12 cellular contexts compared by ENCODE assay signal in genomic region chr2:175605989-175606841, GRCh38.
DNase-seq lines count a peak whose midpoint lies in the region; ATAC-seq, FAIRE-seq and TF ChIP-seq lines count a peak whose summit lies in the region.
"Had no signal": no experiment of that assay in that cellular context is flagged by ENCODE, and none has a peak within 500 bp of the region (broad histone marks: within the 10 kb centered on the region; RNA-seq: fewer than 3 reads in every experiment).

No MANE protein-coding gene starts in this region.

- H3K9me3 ChIP-seq in K562 (replicated peaks; ENCODE audit: control insufficient read depth, insufficient read depth, low read depth, low read length), result no peaks in the 10 kb centered on the region
- H3K9me3 ChIP-seq in tibial nerve, result no peaks in the 10 kb centered on the region
- no peaks in the 10 kb centered on the region for H3K9me3 ChIP-seq in effector memory CD4-positive, alpha-beta T cell (ENCODE audit: control insufficient read depth, low read length)

- H3K27ac ChIP-seq in K562 (ENCODE audit: extremely low read depth, low read depth, low read length) (no peak overlapping the region), tibial nerve (no peak overlapping the region)
- H3K27ac ChIP-seq in effector memory CD4-positive, alpha-beta T cell (ENCODE audit: insufficient read depth, low read length, poor library complexity, severe bottlenecking), result no peak overlapping the region

- no peak for TF ChIP-seq CTCF in K562 (IDR thresholded peaks at IDR 0.05 in 2 of 3, conservative IDR thresholded peaks at IDR 0.05 in 1 of 3; ENCODE audit: insufficient read depth in 2 of 3, low read depth in 1 of 3, low read length in 3 of 3)
- TF ChIP-seq CTCF in progenitor cell of endocrine pancreas (IDR thresholded peaks at IDR 0.05; ENCODE audit: unreplicated experiment), result no peak
- TF ChIP-seq CTCF in tibial nerve (IDR thresholded peaks at IDR 0.05), result no peak

- no peaks in the 10 kb centered on the region for H3K27me3 Mint-ChIP-seq in progenitor cell of endocrine pancreas

- peaks cover 3% of the 10 kb centered on the region for H3K9me3 Mint-ChIP-seq in progenitor cell of endocrine pancreas (ENCODE audit: low read depth)

- peak; percentile 39 for DNase-seq in GM04504 (ENCODE audit: low read depth)
- peak; percentile 47 for DNase-seq in NCI-H2081 treated with DMSO at 0.1 percent for 48 hours (lab: John Stamatoyannopoulos, UW)
- DNase-seq in K562 (ENCODE audit: extremely low read depth in 1 of 4, low spot score in 3 of 4), result no peak
- DNase-seq in progenitor cell of endocrine pancreas (ENCODE audit: low spot score, unreplicated experiment), result no peak
- DNase-seq in tibial nerve (ENCODE audit: low spot score in 2 of 2), result no peak
- DNase-seq in D341Med (ENCODE audit: low spot score), result no peak
- DNase-seq in G401 (ENCODE audit: low spot score), result no peak
- no peak for DNase-seq in effector memory CD4-positive, alpha-beta T cell
- DNase-seq: activated T-cell treated with anti-CD3 and anti-CD28 coated beads, Interleukin-2, amount 50 U/mL, for 48 hours; midbrain; NCI-H226 had no signal

- TF ChIP-seq RAD21 in K562 (CRISPR knock-in tag; conservative IDR thresholded peaks at IDR 0.05 in 1 of 2, IDR thresholded peaks at IDR 0.05 in 1 of 2), result no peak

- ATAC-seq in K562, result no peak

- CTCF ChIA-PET in K562 (lab: Yijun Ruan, JAX; ENCODE audit: low intra/inter-chr PET ratio), result no interaction called here

- TF ChIP-seq EP300 in K562 (IDR thresholded peaks at IDR 0.05; ENCODE audit: low read length) (no peak), tibial nerve (IDR thresholded peaks at IDR 0.05) (no peak)

- TF ChIP-seq POLR2A in K562 (conservative IDR thresholded peaks at IDR 0.05), result no peak
- TF ChIP-seq POLR2A in tibial nerve (IDR thresholded peaks at IDR 0.05), result no peak

- H3K4me2 ChIP-seq in K562 (ENCODE audit: insufficient read depth, low read length), result no peak overlapping the region

- peaks cover 4% of the 10 kb centered on the region for H3K36me3 Mint-ChIP-seq in progenitor cell of endocrine pancreas (ENCODE audit: insufficient read depth)

- in situ Hi-C loops in K562 (cut with MboI), result no loop called here
- in situ Hi-C loops in G401 (cut with HindIII; ENCODE audit: low sequenced_read_pairs), result no loop called here

- no peak overlapping the region for H3K9ac ChIP-seq in K562 (ENCODE audit: insufficient read depth in 1 of 2, low read depth in 2 of 2, low read length in 2 of 2)

- intact Hi-C loops in K562 (cut with micrococcal nuclease), result no loop called here

- no peaks in the 10 kb centered on the region for H3K4me1 ChIP-seq in K562 (replicated peaks in 1 of 2; ENCODE audit: control insufficient read depth in 2 of 2, insufficient read depth in 2 of 2, low read length in 2 of 2)
- H3K4me1 ChIP-seq in tibial nerve, result no peaks in the 10 kb centered on the region
- H3K4me1 ChIP-seq in effector memory CD4-positive, alpha-beta T cell (ENCODE audit: control insufficient read depth, insufficient read depth, low read length, poor library complexity, severe bottlenecking), result no peaks in the 10 kb centered on the region

- WGBS in K562 (ENCODE audit: insufficient coverage, low coverage, missing lambda C conversion rate), result under 1% methylated on average over 12 of the region's 12 CpGs
- WGBS in tibial nerve, 2 donors, result 46 to 48% methylated on average over 12 of the region's 12 CpGs

- H3K4me3 Mint-ChIP-seq in progenitor cell of endocrine pancreas (ENCODE audit: low read depth), result peak overlapping the region; percentile 30

- no peaks in the 10 kb centered on the region for H3K9me1 ChIP-seq in K562 (ENCODE audit: control insufficient read depth, insufficient read depth, low read length)

- H2AFZ ChIP-seq in K562 (ENCODE audit: low read depth, low read length), result no peak overlapping the region

- peak overlapping the region; percentile 85 for H3K27ac Mint-ChIP-seq in progenitor cell of endocrine pancreas

- H3K36me3 ChIP-seq in K562 (ENCODE audit: control insufficient read depth, insufficient read depth, low read length) (no peaks in the 10 kb centered on the region), tibial nerve (no peaks in the 10 kb centered on the region)
- H3K36me3 ChIP-seq in effector memory CD4-positive, alpha-beta T cell (ENCODE audit: control insufficient read depth, insufficient read depth, low read length), result no peaks in the 10 kb centered on the region

- H3K27me3 ChIP-seq in K562 (ENCODE audit: control insufficient read depth in 2 of 2, insufficient read depth in 2 of 2, low read length in 2 of 2) (peaks cover 6 to 8% of the 10 kb centered on the region in 2 experiments; a peak in 2 of 5 replicates), tibial nerve (no peaks in the 10 kb centered on the region)
- no peaks in the 10 kb centered on the region for H3K27me3 ChIP-seq in effector memory CD4-positive, alpha-beta T cell (replicated peaks; ENCODE audit: control insufficient read depth, insufficient read depth, low read length, poor library complexity, severe bottlenecking)

- H3K4me3 ChIP-seq in K562 (no peak overlapping the region), tibial nerve (no peak overlapping the region)
- no peak overlapping the region for H3K4me3 ChIP-seq in effector memory CD4-positive, alpha-beta T cell (ENCODE audit: insufficient read depth, low read depth, low read length, poor library complexity, severe bottlenecking)

- peaks cover 21% of the 10 kb centered on the region for H3K4me1 Mint-ChIP-seq in progenitor cell of endocrine pancreas (ENCODE audit: low read depth)

- no TSS peak for BruUV-seq in K562 (replicated peaks; lab: Mats Ljungman, UMichigan)

- no peaks in the 10 kb centered on the region for H3K79me2 ChIP-seq in K562 (ENCODE audit: control insufficient read depth, insufficient read depth, low read length)

- POLR2A ChIA-PET in K562 (lab: Yijun Ruan, JAX), result no interaction called here

- no peaks in the 10 kb centered on the region for H4K20me1 ChIP-seq in K562 (replicated peaks; ENCODE audit: control insufficient read depth, insufficient read depth, low read length)

- no peak for FAIRE-seq in K562 (lab: Jason Lieb, UNC)
- FAIRE-seq: astrocyte had no signal

TF ChIP-seq in K562, 482 proteins besides CTCF, POLR2A, EP300 and RAD21:
- TF ChIP-seq, protein P1, sequence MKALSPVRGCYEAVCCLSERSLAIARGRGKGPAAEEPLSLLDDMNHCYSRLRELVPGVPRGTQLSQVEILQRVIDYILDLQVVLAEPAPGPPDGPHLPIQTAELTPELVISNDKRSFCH (CRISPR knock-in tag; IDR thresholded peaks at IDR 0.05), result no peak
- TF ChIP-seq, protein P1 (tag; IDR thresholded peaks at IDR 0.05), result no peak
- no peak for TF ChIP-seq MLX (CRISPR knock-in tag; conservative IDR thresholded peaks at IDR 0.05)
- peak; percentile 19; the same call in 1 of the 2 replicates for TF ChIP-seq TFE3 (CRISPR knock-in tag; IDR thresholded peaks at IDR 0.05)

Comparison
In these comparisons a context has a peak if more than half of its experiments do, and no peak if none do; other contexts are left out.
1. DNase-seq: peak in GM04504 (single experiment) and NCI-H2081 treated with DMSO at 0.1 percent for 48 hours (single experiment); none in K562 (0 of 4), progenitor cell of endocrine pancreas (single experiment), tibial nerve (0 of 2), D341Med (single experiment), G401 (single experiment) and effector memory CD4-positive, alpha-beta T cell (0 of 3).